ENCODE assay signal across 33 cellular contexts in the genomic region with DNA sequence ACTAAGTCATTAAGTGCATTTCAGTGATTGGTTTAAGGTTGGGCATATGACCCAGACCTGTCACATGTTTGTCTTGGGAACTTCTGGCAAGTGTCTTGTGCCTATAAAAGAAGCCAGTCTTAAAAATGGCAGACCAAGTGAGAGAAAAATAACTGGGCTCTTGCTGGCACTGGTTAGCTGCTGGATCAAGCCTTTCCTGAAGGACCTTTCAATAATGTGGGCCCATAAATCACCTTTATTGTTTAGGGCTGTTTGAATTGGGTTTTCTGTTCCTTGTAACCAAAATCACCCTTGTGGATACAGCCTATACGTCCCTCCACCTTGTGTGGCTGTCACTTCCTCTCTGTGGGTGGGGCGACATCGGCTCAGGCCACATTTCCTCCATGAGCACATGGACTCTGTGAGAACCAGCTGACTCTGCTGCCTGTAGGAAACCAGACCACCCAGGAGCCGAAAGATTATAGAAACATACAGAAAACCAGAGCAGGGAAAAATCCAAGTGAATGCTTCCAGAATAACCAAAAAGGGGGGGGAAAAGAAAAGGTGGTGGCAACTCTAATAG. TPM values are rescaled to one million over a fixed set of nuclear protein-coding genes. Genes with fewer than 3 reads are reported as not detected.
"Had no signal": no experiment of that assay in that cellular context is flagged by ENCODE, and none has a peak within 500 bp of the region (broad histone marks: within the 10 kb centered on the region; RNA-seq: fewer than 3 reads in every experiment).

No MANE protein-coding gene starts in this region.

- H3K4me3 Mint-ChIP-seq: activated naive CD4-positive, alpha-beta T cell treated with anti-CD3 and anti-CD28 coated beads for 36 hours; activated naive CD8-positive, alpha-beta T cell treated with anti-CD3 and anti-CD28 coated beads for 36 hours; activated T-helper 17 cell treated with anti-CD3 and anti-CD28 coated beads, Interleukin-2, amount 50 U/mL, for 72 hours; IgD-negative memory B cell; T-helper 1 cell treated with Interleukin-12 subunit alpha and Interleukin-12 subunit beta and Interleukin-4 antibody, amounts not matched to agents 30 μg/mL and 1 μg/mL, for 36 hours had no signal

- FAIRE-seq: bronchial epithelial cell, TTC549 had no signal

- H3K27me3 ChIP-seq: ascending aorta, body of pancreas had no signal

- H3K4me2 ChIP-seq: KMS-11 had no signal

- H3K4me3 ChIP-seq: ascending aorta, body of pancreas, coronary artery, SJSA1 had no signal

- DNase-seq: activated CD4-positive, alpha-beta T cell treated with anti-CD3 and anti-CD28 coated beads for 4 hours; activated CD4-positive, alpha-beta T cell treated with anti-CD3 and anti-CD28 coated beads, Interleukin-2, amount 50 U/mL, for 4 hours; activated CD8-positive, alpha-beta memory T cell treated with anti-CD3 and anti-CD28 coated beads for 24 hours; activated gamma-delta T cell; activated naive CD4-positive, alpha-beta T cell treated with anti-CD3 and anti-CD28 coated beads for 36 hours; activated naive CD8-positive, alpha-beta T cell treated with anti-CD3 and anti-CD28 coated beads for 36 hours; activated T-cell treated with anti-CD3 and anti-CD28 coated beads for 4 hours; activated T-cell treated with anti-CD3 and anti-CD28 coated beads, Interleukin-2, amount 50 U/mL, for 48 hours; body of pancreas; central memory CD4-positive, alpha-beta T cell; NCI-H1048; NCI-H146; NCI-H187 treated with DMSO at 0.1 percent for 48 hours; NCI-H2081 treated with DMSO at 0.1 percent for 48 hours; NCI-H446; NCI-H524; NCI-H748 treated with DMSO at 0.1 percent for 48 hours; OCI-M1; Right ventricle myocardium superior had no signal

- H3K4me1 ChIP-seq: ascending aorta, body of pancreas, SJSA1 had no signal

- H3K27ac Mint-ChIP-seq: activated naive CD4-positive, alpha-beta T cell treated with anti-CD3 and anti-CD28 coated beads for 36 hours; activated naive CD8-positive, alpha-beta T cell treated with anti-CD3 and anti-CD28 coated beads for 36 hours; activated T-helper 17 cell treated with anti-CD3 and anti-CD28 coated beads, Interleukin-2, amount 50 U/mL, for 72 hours; IgD-negative memory B cell; T-helper 1 cell treated with Interleukin-12 subunit alpha and Interleukin-12 subunit beta and Interleukin-4 antibody, amounts not matched to agents 30 μg/mL and 1 μg/mL, for 36 hours had no signal

- H3K9ac ChIP-seq: KMS-11 had no signal

- H3K4me1 Mint-ChIP-seq: activated naive CD8-positive, alpha-beta T cell treated with anti-CD3 and anti-CD28 coated beads for 36 hours; activated T-helper 17 cell treated with anti-CD3 and anti-CD28 coated beads, Interleukin-2, amount 50 U/mL, for 72 hours had no signal

- H3K27me3 Mint-ChIP-seq: IgD-negative memory B cell had no signal

- ATAC-seq: activated CD4-positive, CD25-positive, alpha-beta regulatory T cell treated with anti-CD3 and anti-CD28 coated beads, Interleukin-2, amount 50 U/mL, for 24 hours; activated T-helper 17 cell treated with anti-CD3 and anti-CD28 coated beads, Interleukin-2, amount 50 U/mL, for 72 hours; body of pancreas; Panc1; SK-N-SH treated with all-trans-retinoic acid at 6 μM for 48 hours had no signal

- H3K36me3 ChIP-seq: ascending aorta, SJSA1 had no signal

- H3K9me3 ChIP-seq: ascending aorta, body of pancreas, SJSA1 had no signal

- H3K27ac ChIP-seq: ascending aorta, body of pancreas, coronary artery, KMS-11, RWPE1, SJSA1 had no signal

- H3K9me3 Mint-ChIP-seq: activated naive CD4-positive, alpha-beta T cell treated with anti-CD3 and anti-CD28 coated beads for 36 hours; activated naive CD8-positive, alpha-beta T cell treated with anti-CD3 and anti-CD28 coated beads for 36 hours; activated T-helper 17 cell treated with anti-CD3 and anti-CD28 coated beads, Interleukin-2, amount 50 U/mL, for 72 hours; T-helper 1 cell treated with Interleukin-12 subunit alpha and Interleukin-12 subunit beta and Interleukin-4 antibody, amounts not matched to agents 30 μg/mL and 1 μg/mL, for 36 hours had no signal

- H3K36me3 Mint-ChIP-seq: activated naive CD8-positive, alpha-beta T cell treated with anti-CD3 and anti-CD28 coated beads for 36 hours had no signal

RNA-seq across cellular contexts. Expression of gene WNT4, which starts 25.6 kb away (rescaled TPM):
- total RNA-seq: activated naive CD4-positive, alpha-beta T cell treated with anti-CD3 and anti-CD28 coated beads for 36 hours; activated naive CD8-positive, alpha-beta T cell treated with anti-CD3 and anti-CD28 coated beads for 36 hours; activated T-helper 17 cell treated with anti-CD3 and anti-CD28 coated beads, Interleukin-2, amount 50 U/mL, for 72 hours; ascending aorta; MCF 10A; Right ventricle myocardium superior; SJSA1 had no signal
- polyA plus RNA-seq: IgD-negative memory B cell had no signal
